Comparison of ENCODE assay signal across 8 cellular contexts in the genomic region with DNA sequence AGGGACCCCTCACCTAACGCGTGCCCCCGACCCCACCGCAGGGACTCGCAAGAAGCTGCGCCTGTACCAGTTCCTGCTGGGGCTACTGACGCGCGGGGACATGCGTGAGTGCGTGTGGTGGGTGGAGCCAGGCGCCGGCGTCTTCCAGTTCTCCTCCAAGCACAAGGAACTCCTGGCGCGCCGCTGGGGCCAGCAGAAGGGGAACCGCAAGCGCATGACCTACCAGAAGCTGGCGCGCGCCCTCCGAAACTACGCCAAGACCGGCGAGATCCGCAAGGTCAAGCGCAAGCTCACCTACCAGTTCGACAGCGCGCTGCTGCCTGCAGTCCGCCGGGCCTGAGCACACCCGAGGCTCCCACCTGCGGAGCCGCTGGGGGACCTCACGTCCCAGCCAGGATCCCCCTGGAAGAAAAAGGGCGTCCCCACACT. TPM values are rescaled to one million over a fixed set of nuclear protein-coding genes. Genes with fewer than 3 reads are reported as not detected.
DNase-seq lines count a peak whose midpoint lies in the region; ATAC-seq and TF ChIP-seq lines count a peak whose summit lies in the region.

No MANE protein-coding gene starts in this region.

- no peak for DNase-seq in activated naive CD8-positive, alpha-beta T cell treated with anti-CD3 and anti-CD28 coated beads, Interleukin-2, amount 10 ng/mL, durations not matched to agents 7 days and 5 days
- DNase-seq in activated naive CD8-positive, alpha-beta T cell treated with anti-CD3 and anti-CD28 coated beads for 36 hours: no peak
- DNase-seq in activated CD4-positive, alpha-beta memory T cell treated with anti-CD3 and anti-CD28 coated beads for 36 hours: peak; percentile 47
- DNase-seq in fibroblast of the conjunctiva (ENCODE audit: low read depth) (peak; percentile 30), UCSD-AML1 (lab: John Stamatoyannopoulos, UW; ENCODE audit: unreplicated experiment) (no peak)

- peaks cover 5% of the 10 kb centered on the region for H3K27me3 ChIP-seq in neural cell (ENCODE audit: insufficient read depth, low read depth, low read length)

- H3K9me3 Mint-ChIP-seq in activated naive CD8-positive, alpha-beta T cell treated with anti-CD3 and anti-CD28 coated beads, Interleukin-2, amount 10 ng/mL, durations not matched to agents 7 days and 5 days: no peaks in the 10 kb centered on the region
- H3K9me3 Mint-ChIP-seq in activated naive CD8-positive, alpha-beta T cell treated with anti-CD3 and anti-CD28 coated beads for 36 hours: no peaks in the 10 kb centered on the region
- H3K9me3 Mint-ChIP-seq in activated CD4-positive, alpha-beta memory T cell treated with anti-CD3 and anti-CD28 coated beads for 36 hours: no peaks in the 10 kb centered on the region

- peak overlapping the region; percentile 23 for H3K4me3 ChIP-seq in neural cell (ENCODE audit: low read length)

- H3K27ac ChIP-seq in neural cell (ENCODE audit: low read length): no peak overlapping the region

- no peak overlapping the region for H2AFZ ChIP-seq in neural cell (ENCODE audit: low read depth, low read length)

- peak overlapping the region; percentile 32 for H3K4me3 Mint-ChIP-seq in activated naive CD8-positive, alpha-beta T cell treated with anti-CD3 and anti-CD28 coated beads, Interleukin-2, amount 10 ng/mL, durations not matched to agents 7 days and 5 days
- H3K4me3 Mint-ChIP-seq in activated naive CD8-positive, alpha-beta T cell treated with anti-CD3 and anti-CD28 coated beads for 36 hours: no peak overlapping the region
- peak overlapping the region; percentile 41 for H3K4me3 Mint-ChIP-seq in activated CD4-positive, alpha-beta memory T cell treated with anti-CD3 and anti-CD28 coated beads for 36 hours

- H3K9me2 ChIP-seq in neural cell (ENCODE audit: insufficient read depth, low read length): no peaks in the 10 kb centered on the region

- H3F3A ChIP-seq in neural cell (ENCODE audit: insufficient read depth, low read length, poor library complexity, severe bottlenecking): no peaks in the 10 kb centered on the region

- H3K27ac Mint-ChIP-seq in activated naive CD8-positive, alpha-beta T cell treated with anti-CD3 and anti-CD28 coated beads, Interleukin-2, amount 10 ng/mL, durations not matched to agents 7 days and 5 days: no peak overlapping the region
- H3K27ac Mint-ChIP-seq in activated naive CD8-positive, alpha-beta T cell treated with anti-CD3 and anti-CD28 coated beads for 36 hours: no peak overlapping the region
- no peak overlapping the region for H3K27ac Mint-ChIP-seq in activated CD4-positive, alpha-beta memory T cell treated with anti-CD3 and anti-CD28 coated beads for 36 hours

- H3K4me2 ChIP-seq in neural cell (ENCODE audit: low read length): no peak overlapping the region

- no peaks in the 10 kb centered on the region for H3K36me3 Mint-ChIP-seq in activated naive CD8-positive, alpha-beta T cell treated with anti-CD3 and anti-CD28 coated beads, Interleukin-2, amount 10 ng/mL, durations not matched to agents 7 days and 5 days
- no peaks in the 10 kb centered on the region for H3K36me3 Mint-ChIP-seq in activated naive CD8-positive, alpha-beta T cell treated with anti-CD3 and anti-CD28 coated beads for 36 hours
- no peaks in the 10 kb centered on the region for H3K36me3 Mint-ChIP-seq in activated CD4-positive, alpha-beta memory T cell treated with anti-CD3 and anti-CD28 coated beads for 36 hours

- ATAC-seq in activated naive CD8-positive, alpha-beta T cell treated with anti-CD3 and anti-CD28 coated beads, Interleukin-2, amount 10 ng/mL, durations not matched to agents 7 days and 5 days (ENCODE audit: low read depth): peak; percentile 20
- ATAC-seq in GM21390 (IDR thresholded peaks at IDR 0.05; ENCODE audit: unreplicated experiment) (no peak), HG03354 (IDR thresholded peaks at IDR 0.05; ENCODE audit: poor library complexity, severe bottlenecking, unreplicated experiment) (no peak)

- intact Hi-C loops in activated CD4-positive, alpha-beta memory T cell treated with anti-CD3 and anti-CD28 coated beads for 36 hours (cut with micrococcal nuclease): no loop called here

- H3K27me3 Mint-ChIP-seq in activated naive CD8-positive, alpha-beta T cell treated with anti-CD3 and anti-CD28 coated beads, Interleukin-2, amount 10 ng/mL, durations not matched to agents 7 days and 5 days: peaks cover 26% of the 10 kb centered on the region
- peaks cover 31% of the 10 kb centered on the region for H3K27me3 Mint-ChIP-seq in activated naive CD8-positive, alpha-beta T cell treated with anti-CD3 and anti-CD28 coated beads for 36 hours
- peaks cover 21% of the 10 kb centered on the region for H3K27me3 Mint-ChIP-seq in activated CD4-positive, alpha-beta memory T cell treated with anti-CD3 and anti-CD28 coated beads for 36 hours

- TF ChIP-seq EP300 in neural cell (conservative IDR thresholded peaks at IDR 0.05; ENCODE audit: poor library complexity, severe bottlenecking): no peak

- no peaks in the 10 kb centered on the region for H4K20me1 ChIP-seq in neural cell (ENCODE audit: insufficient read depth)

- TF ChIP-seq CTCF in neural cell (IDR thresholded peaks at IDR 0.05; ENCODE audit: poor library complexity, severe bottlenecking): no peak

- TF ChIP-seq RAD21 in neural cell (conservative IDR thresholded peaks at IDR 0.05): no peak

- H3K9ac ChIP-seq in neural cell (ENCODE audit: low read length): no peak overlapping the region

- CTCF ChIA-PET in activated CD4-positive, alpha-beta memory T cell treated with anti-CD3 and anti-CD28 coated beads for 36 hours (lab: Charles Lee): no interaction called here

- POLR2A ChIA-PET in activated naive CD8-positive, alpha-beta T cell treated with anti-CD3 and anti-CD28 coated beads, Interleukin-2, amount 10 ng/mL, durations not matched to agents 7 days and 5 days (lab: Charles Lee): interaction anchor here (0.6 to 1.0 kb wide), 2 partner anchors 17 to 39 kb away, joined by 3 to 4 read pairs; no protein-coding TSS in a partner anchor
- POLR2A ChIA-PET in activated CD4-positive, alpha-beta memory T cell treated with anti-CD3 and anti-CD28 coated beads for 36 hours (lab: Charles Lee): no interaction called here

- H3K4me1 Mint-ChIP-seq in activated naive CD8-positive, alpha-beta T cell treated with anti-CD3 and anti-CD28 coated beads, Interleukin-2, amount 10 ng/mL, durations not matched to agents 7 days and 5 days: peaks cover 8% of the 10 kb centered on the region
- H3K4me1 Mint-ChIP-seq in activated naive CD8-positive, alpha-beta T cell treated with anti-CD3 and anti-CD28 coated beads for 36 hours: peaks cover 13% of the 10 kb centered on the region
- peaks cover 16% of the 10 kb centered on the region for H3K4me1 Mint-ChIP-seq in activated CD4-positive, alpha-beta memory T cell treated with anti-CD3 and anti-CD28 coated beads for 36 hours (ENCODE audit: low read depth)

- no peaks in the 10 kb centered on the region for H3K36me3 ChIP-seq in neural cell (ENCODE audit: insufficient read depth, low read length)

- H3K79me2 ChIP-seq in neural cell (replicated peaks; ENCODE audit: insufficient read depth, low read length): no peaks in the 10 kb centered on the region

- H3K9me3 ChIP-seq in neural cell (ENCODE audit: low read length): no peaks in the 10 kb centered on the region

TF ChIP-seq in neural cell, 6 proteins besides CTCF, POLR2A, EP300 and RAD21 (continues in another document):
- no peak for TF ChIP-seq POLR2AphosphoS5 (IDR thresholded peaks at IDR 0.05)
- no peak for TF ChIP-seq TAF1 (IDR thresholded peaks at IDR 0.05; ENCODE audit: low read depth)
- no peak for TF ChIP-seq EZH2 (IDR thresholded peaks at IDR 0.05; ENCODE audit: borderline replicate concordance, insufficient read depth, low read length, poor library complexity, severe bottlenecking)
- no peak for TF ChIP-seq SMC3 (conservative IDR thresholded peaks at IDR 0.05; ENCODE audit: poor library complexity)
- no peak for TF ChIP-seq MXI1 (conservative IDR thresholded peaks at IDR 0.05; ENCODE audit: poor library complexity, severe bottlenecking)

RNA-seq across cellular contexts. Expression of gene MYBPC2, which starts 4.7 kb away (rescaled TPM):
- under 1 TPM in 1 of 2 experiments, not detected in 1; 0.14 TPM for total RNA-seq in activated naive CD8-positive, alpha-beta T cell treated with anti-CD3 and anti-CD28 coated beads, Interleukin-2, amount 10 ng/mL, durations not matched to agents 7 days and 5 days
- total RNA-seq in activated naive CD8-positive, alpha-beta T cell treated with anti-CD3 and anti-CD28 coated beads for 36 hours: under 1 TPM; 0.12 to 0.45 TPM
- total RNA-seq in activated CD4-positive, alpha-beta memory T cell treated with anti-CD3 and anti-CD28 coated beads for 36 hours: under 1 TPM; 0.38 to 0.94 TPM
- not detected in 2 replicates for polyA plus RNA-seq in neural cell
- not detected in 2 replicates for polyA minus RNA-seq in neural cell

RNA-seq across cellular contexts. Expression of gene SPIB, which starts 9.3 kb away (rescaled TPM):
- under 1 TPM in 1 of 2 experiments, not detected in 1; 0.42 TPM for total RNA-seq in activated naive CD8-positive, alpha-beta T cell treated with anti-CD3 and anti-CD28 coated beads, Interleukin-2, amount 10 ng/mL, durations not matched to agents 7 days and 5 days
- 1 to 10 TPM; 1.6 TPM for total RNA-seq in activated naive CD8-positive, alpha-beta T cell treated with anti-CD3 and anti-CD28 coated beads for 36 hours
- under 1 TPM; 0.45 to 0.80 TPM for total RNA-seq in activated CD4-positive, alpha-beta memory T cell treated with anti-CD3 and anti-CD28 coated beads for 36 hours
- polyA plus RNA-seq in neural cell: not detected in 2 replicates
- polyA minus RNA-seq in neural cell: not detected in 2 replicates

RNA-seq across cellular contexts. Expression of gene POLD1, which starts 43.9 kb away (rescaled TPM):
- total RNA-seq in activated naive CD8-positive, alpha-beta T cell treated with anti-CD3 and anti-CD28 coated beads, Interleukin-2, amount 10 ng/mL, durations not matched to agents 7 days and 5 days: 100 to 1,000 TPM; 131 to 143 TPM
- total RNA-seq in activated naive CD8-positive, alpha-beta T cell treated with anti-CD3 and anti-CD28 coated beads for 36 hours: 100 to 1,000 TPM; 191 to 196 TPM
- total RNA-seq in activated CD4-positive, alpha-beta memory T cell treated with anti-CD3 and anti-CD28 coated beads for 36 hours: 100 to 1,000 TPM; 190 to 191 TPM
- polyA plus RNA-seq in neural cell: 13.1 and 20.2 TPM in 2 replicates
- polyA minus RNA-seq in neural cell: 9.4 and 14.1 TPM in 2 replicates

RNA-seq across cellular contexts. Expression of gene EMC10, which starts 48.3 kb away (rescaled TPM):
- total RNA-seq in activated naive CD8-positive, alpha-beta T cell treated with anti-CD3 and anti-CD28 coated beads, Interleukin-2, amount 10 ng/mL, durations not matched to agents 7 days and 5 days: 10 to 100 TPM; 56.0 to 60.7 TPM
- total RNA-seq in activated naive CD8-positive, alpha-beta T cell treated with anti-CD3 and anti-CD28 coated beads for 36 hours: 10 to 100 TPM; 49.7 to 50.1 TPM
- total RNA-seq in activated CD4-positive, alpha-beta memory T cell treated with anti-CD3 and anti-CD28 coated beads for 36 hours: 10 to 100 TPM; 37.5 to 37.6 TPM
- polyA plus RNA-seq in neural cell: 233 and 270 TPM in 2 replicates
- polyA minus RNA-seq in neural cell: 126 and 135 TPM in 2 replicates

RNA-seq across cellular contexts. Expression of gene GARIN5A, which starts 48.6 kb away (rescaled TPM):
- total RNA-seq in activated naive CD8-positive, alpha-beta T cell treated with anti-CD3 and anti-CD28 coated beads, Interleukin-2, amount 10 ng/mL, durations not matched to agents 7 days and 5 days: under 1 TPM; 0.50 to 0.57 TPM
- under 1 TPM; 0.52 to 0.90 TPM for total RNA-seq in activated naive CD8-positive, alpha-beta T cell treated with anti-CD3 and anti-CD28 coated beads for 36 hours
- total RNA-seq in activated CD4-positive, alpha-beta memory T cell treated with anti-CD3 and anti-CD28 coated beads for 36 hours: under 1 TPM; 0.77 to 0.88 TPM
- polyA plus RNA-seq in neural cell: 3.3 and 6.5 TPM in 2 replicates
- 1.2 and 1.9 TPM in 2 replicates for polyA minus RNA-seq in neural cell

Comparison
In these comparisons a context has a peak if more than half of its experiments do, and no peak if none do; other contexts are left out.
1. DNase-seq: peak in activated CD4-positive, alpha-beta memory T cell treated with anti-CD3 and anti-CD28 coated beads for 36 hours (single experiment) and fibroblast of the conjunctiva (single experiment); none in activated naive CD8-positive, alpha-beta T cell treated with anti-CD3 and anti-CD28 coated beads, Interleukin-2, amount 10 ng/mL, durations not matched to agents 7 days and 5 days (single experiment), activated naive CD8-positive, alpha-beta T cell treated with anti-CD3 and anti-CD28 coated beads for 36 hours (single experiment) and UCSD-AML1 (single experiment).